In the genomic region with DNA sequence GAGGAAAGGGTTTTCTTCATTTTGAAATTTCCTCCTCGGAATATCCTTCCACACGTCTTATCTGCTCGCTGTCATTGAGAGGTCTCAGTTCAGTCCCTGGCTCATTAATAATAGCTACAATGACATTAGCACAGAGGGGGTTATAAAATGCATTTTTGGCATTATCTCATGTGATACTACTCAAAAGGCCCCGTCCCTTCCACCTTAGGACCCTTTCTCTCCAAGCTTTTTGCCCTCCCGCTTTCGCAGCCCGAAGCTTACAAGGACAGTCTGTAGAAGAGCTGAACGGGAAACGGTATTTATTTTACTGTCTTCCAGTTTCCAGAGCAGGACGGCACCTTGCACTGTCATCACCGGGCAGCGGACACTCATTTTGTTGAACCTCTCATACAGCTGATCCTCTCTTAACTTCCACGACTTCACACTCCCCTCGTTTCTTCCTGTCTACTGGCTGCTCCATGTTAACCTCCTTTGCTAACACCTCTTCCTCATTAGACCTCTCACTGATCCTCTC, we compare ENCODE assay signal across 8 cellular contexts. TPM values are rescaled to one million over a fixed set of nuclear protein-coding genes. Genes with fewer than 3 reads are reported as not detected.
A peak's percentile ranks its signal among the peaks of the same experiment; 100 is the strongest.
DNase-seq lines count a peak whose midpoint lies in the region; ATAC-seq, FAIRE-seq and TF ChIP-seq lines count a peak whose summit lies in the region.

No MANE protein-coding gene starts in this region.

- no peak overlapping the region for H3K9ac ChIP-seq in endodermal cell (ENCODE audit: extremely low read depth, low read length, poor library complexity, severe bottlenecking)

- FAIRE-seq in GM12892 (lab: Jason Lieb, UNC), result peak; percentile 62

- H3K36me3 ChIP-seq in endodermal cell (ENCODE audit: control insufficient read depth, insufficient read depth, low read length), result no peaks in the 10 kb centered on the region
- H3K36me3 ChIP-seq in osteoblast (ENCODE audit: insufficient read depth, low read length), result no peaks in the 10 kb centered on the region

- H3K27ac Mint-ChIP-seq in endodermal cell, result peak overlapping the region; percentile 45

- no peaks in the 10 kb centered on the region for H3K4me1 ChIP-seq in endodermal cell (ENCODE audit: control insufficient read depth, insufficient read depth, low read length)
- H3K4me1 ChIP-seq in osteoblast (ENCODE audit: insufficient read depth, low read length), result peaks cover 6% of the 10 kb centered on the region

- H3K79me2 ChIP-seq in osteoblast (ENCODE audit: insufficient read depth, low read length), result no peaks in the 10 kb centered on the region

- no peak for TF ChIP-seq POLR2A in GM12892 (IDR thresholded peaks at IDR 0.05; ENCODE audit: low read depth, low read length)

- H4K20me1 ChIP-seq in osteoblast (ENCODE audit: insufficient read depth, low read length), result no peaks in the 10 kb centered on the region

- H2AFZ ChIP-seq in osteoblast (ENCODE audit: low read length), result peak overlapping the region; percentile 89

- H3K4me2 ChIP-seq in osteoblast (ENCODE audit: insufficient read depth, low read length), result peak overlapping the region; percentile 75

- no peaks in the 10 kb centered on the region for H3K36me3 Mint-ChIP-seq in endodermal cell (ENCODE audit: low read depth)

- ATAC-seq in HG03025 (IDR thresholded peaks at IDR 0.05; ENCODE audit: low FRiP score, unreplicated experiment), result no peak
- no peak for ATAC-seq in HG02759 (IDR thresholded peaks at IDR 0.05; ENCODE audit: unreplicated experiment)

- H3K4me1 Mint-ChIP-seq in endodermal cell, result peaks cover 14% of the 10 kb centered on the region

- 76 to 83% methylated on average over 14 of the region's 14 CpGs for WGBS in endodermal cell (ENCODE audit: insufficient coverage in 1 of 2, insufficient read length in 1 of 2), 2 experiments

- DNase-seq in GM12892 (ENCODE audit: insufficient read length) (no peak), NCI-H2227 treated with DMSO at 0.1 percent for 48 hours (lab: John Stamatoyannopoulos, UW) (peak; percentile 23), endodermal cell (no peak), osteoblast (ENCODE audit: insufficient read length, low spot score, missing footprints) (no peak), NCI-H2081 treated with DMSO at 0.1 percent for 48 hours (lab: John Stamatoyannopoulos, UW) (no peak)
- DNase-seq in activated CD4-positive, CD25-positive, alpha-beta regulatory T cell treated with anti-CD3 and anti-CD28 coated beads, Interleukin-2, amount 50 U/mL, for 72 hours, result no peak

- H3K9me3 ChIP-seq in endodermal cell (ENCODE audit: control insufficient read depth, low read length) (no peaks in the 10 kb centered on the region), osteoblast (ENCODE audit: low read depth, low read length) (no peaks in the 10 kb centered on the region)

- H3K4me3 ChIP-seq in endodermal cell (ENCODE audit: low read length), result peak overlapping the region; percentile 38
- peak overlapping the region; percentile 59 for H3K4me3 ChIP-seq in osteoblast (ENCODE audit: insufficient read depth, low read length)

- TF ChIP-seq CTCF in endodermal cell (conservative IDR thresholded peaks at IDR 0.05) (peak; percentile 27), osteoblast (IDR thresholded peaks at IDR 0.05; ENCODE audit: extremely low read depth, low read depth, low read length) (no peak)

- H3K4me3 Mint-ChIP-seq in endodermal cell, result no peak overlapping the region

- H3K27ac ChIP-seq in endodermal cell (ENCODE audit: low read depth, low read length), result no peak overlapping the region
- no peak overlapping the region for H3K27ac ChIP-seq in osteoblast (ENCODE audit: low read depth, low read length)

- no peaks in the 10 kb centered on the region for H3K27me3 Mint-ChIP-seq in endodermal cell (ENCODE audit: insufficient read depth)

- no peaks in the 10 kb centered on the region for H3K9me3 Mint-ChIP-seq in endodermal cell

- H3K27me3 ChIP-seq in endodermal cell (ENCODE audit: control insufficient read depth, insufficient read depth, low read length, poor library complexity, severe bottlenecking) (no peaks in the 10 kb centered on the region), osteoblast (ENCODE audit: insufficient read depth, low read length) (no peaks in the 10 kb centered on the region)

RNA-seq across cellular contexts. Expression of gene PLEKHO2, which starts 5.6 kb away (rescaled TPM):
- 11.8 TPM for polyA plus RNA-seq in GM12892 (2012; ENCODE audit: missing spikeins)
- 10 to 100 TPM; 10.2 to 12.9 TPM for total RNA-seq in endodermal cell
- polyA plus RNA-seq in endodermal cell (2013, experiment 1 of 2), result 10.9 TPM
- polyA plus RNA-seq in endodermal cell (2013, experiment 2 of 2), result 10.4 TPM
- 38.3 and 41.6 TPM in 2 replicates for total RNA-seq in osteoblast

RNA-seq across cellular contexts. Expression of gene PIF1, which starts 10.6 kb away (rescaled TPM):
- 25.3 TPM for polyA plus RNA-seq in GM12892 (2012; ENCODE audit: missing spikeins)
- 10 to 100 TPM; 60.7 to 64.6 TPM for total RNA-seq in endodermal cell
- 46.2 TPM for polyA plus RNA-seq in endodermal cell (2013, experiment 1 of 2)
- polyA plus RNA-seq in endodermal cell (2013, experiment 2 of 2), result 44.8 TPM
- 6.2 and 9.4 TPM in 2 replicates for total RNA-seq in osteoblast
